9 cellular contexts compared by ENCODE assay signal in the genomic region with DNA sequence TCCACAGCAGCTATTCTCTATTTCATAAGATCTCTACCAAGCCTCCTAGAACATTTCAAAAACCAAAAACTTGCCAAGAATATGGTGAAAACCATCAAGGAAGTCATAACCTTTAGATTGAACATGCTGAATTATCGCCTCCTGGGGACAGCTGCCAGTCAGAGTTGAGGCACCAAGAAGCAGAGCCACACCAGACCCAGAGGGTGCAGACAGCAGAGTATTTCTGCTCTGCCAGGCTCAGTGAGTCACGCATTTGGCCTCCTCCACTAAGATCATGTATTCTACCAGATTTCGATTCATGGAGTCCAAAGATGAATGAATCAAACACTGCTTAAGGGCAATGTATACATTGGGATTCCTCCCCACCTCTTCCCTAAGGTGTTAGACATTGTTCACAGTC. TPM values are rescaled to one million over a fixed set of nuclear protein-coding genes. Genes with fewer than 3 reads are reported as not detected.
DNase-seq lines count a peak whose midpoint lies in the region; ATAC-seq and TF ChIP-seq lines count a peak whose summit lies in the region.
"Had no signal": no experiment of that assay in that cellular context is flagged by ENCODE, and none has a peak within 500 bp of the region (broad histone marks: within the 10 kb centered on the region; RNA-seq: fewer than 3 reads in every experiment).

No MANE protein-coding gene starts in this region.

- ATAC-seq in left colon (no peak), GM21786 (IDR thresholded peaks at IDR 0.05; ENCODE audit: unreplicated experiment) (no peak)

- intact Hi-C loops in left colon (cut with DNase I, micrococcal nuclease) = no loop called here

- peak; percentile 68 for DNase-seq in EH (ENCODE audit: low read depth)
- DNase-seq in RPMI7951 (ENCODE audit: low read depth) = peak; percentile 82
- peak; percentile 45 for DNase-seq in fibroblast of the aortic adventitia (ENCODE audit: low read depth)
- peak; percentile 47 for DNase-seq in renal cortical epithelial cell (ENCODE audit: low read depth)
- DNase-seq in stimulated activated CD4-positive, alpha-beta T cell treated with anti-CD3 and anti-CD28 coated beads, Interleukin-15, amount 100 ng/mL, for 24 hours = no peak
- no peak for DNase-seq in left colon
- no peak for DNase-seq in SW480 (ENCODE audit: low spot score)
- DNase-seq: activated T-cell treated with anti-CD3 and anti-CD28 coated beads, Interleukin-2, amount 50 U/mL, for 1 hour had no signal

- H3K4me3 ChIP-seq in fibroblast of the aortic adventitia (ENCODE audit: low read depth, low read length) = peak overlapping the region; percentile 73

- TF ChIP-seq CTCF in fibroblast of the aortic adventitia (IDR thresholded peaks at IDR 0.05; ENCODE audit: insufficient read depth, low read length) = no peak

RNA-seq across cellular contexts. Expression of a gene that starts 2.1 kb away (rescaled TPM):
- 76.5 and 84.8 TPM in 2 replicates for total RNA-seq in RPMI7951 (2014; rRNA removed; shearing (Covaris generic))
- total RNA-seq in fibroblast of the aortic adventitia (ENCODE audit: low replicate concordance) = 6.9 and 24.0 TPM in 2 replicates
- 5.8 and 118 TPM in 2 replicates for total RNA-seq in renal cortical epithelial cell
- total RNA-seq in left colon = 10 to 100 TPM; 44.4 to 52.4 TPM

Comparison
In these comparisons a context has a peak if more than half of its experiments do, and no peak if none do; other contexts are left out.
1. DNase-seq: peak in EH (single experiment), RPMI7951 (single experiment), fibroblast of the aortic adventitia (single experiment) and renal cortical epithelial cell (single experiment); none in stimulated activated CD4-positive, alpha-beta T cell treated with anti-CD3 and anti-CD28 coated beads, Interleukin-15, amount 100 ng/mL, for 24 hours (single experiment), left colon (0 of 2) and SW480 (single experiment).